ENCODE assay signal across 19 cellular contexts in genomic region chr1:32680642-32681041, GRCh38. TPM values are rescaled to one million over a fixed set of nuclear protein-coding genes. Genes with fewer than 3 reads are reported as not detected.
"Had no signal": no experiment of that assay in that cellular context is flagged by ENCODE, and none has a peak within 500 bp of the region (broad histone marks: within the 10 kb centered on the region; RNA-seq: fewer than 3 reads in every experiment).

No MANE protein-coding gene starts in this region.

- H3K9me3 Mint-ChIP-seq: activated CD4-positive, alpha-beta memory T cell treated with anti-CD3 and anti-CD28 coated beads, Interleukin-2, amount 10 ng/mL, durations not matched to agents 7 days and 5 days; activated naive CD8-positive, alpha-beta T cell treated with anti-CD3 and anti-CD28 coated beads, Interleukin-2, amount 10 ng/mL, durations not matched to agents 7 days and 5 days; central memory CD8-positive, alpha-beta T cell; T-helper 2 cell treated with Interferon-gamma antibody and Interleukin-4, amounts not matched to agents 5 μg/mL and 100 μg/mL, for 36 hours; WTC11 had no signal

- H3K27ac ChIP-seq: brain microvascular endothelial cell, colonic mucosa, right atrium auricular region, thoracic aorta had no signal

- H3K4me3 ChIP-seq: colonic mucosa, prostate gland, right atrium auricular region, smooth muscle cell, thoracic aorta had no signal

- ATAC-seq: WTC11 had no signal

- H3K36me3 ChIP-seq: prostate gland had no signal

- FAIRE-seq: frontal cortex, TTC549 had no signal

- H3K4me2 ChIP-seq: SK-N-SH, smooth muscle cell had no signal

- H3K27me3 Mint-ChIP-seq: activated CD4-positive, alpha-beta memory T cell treated with anti-CD3 and anti-CD28 coated beads, Interleukin-2, amount 10 ng/mL, durations not matched to agents 7 days and 5 days; activated naive CD8-positive, alpha-beta T cell treated with anti-CD3 and anti-CD28 coated beads, Interleukin-2, amount 10 ng/mL, durations not matched to agents 7 days and 5 days; central memory CD8-positive, alpha-beta T cell had no signal

- H3K27me3 ChIP-seq: brain microvascular endothelial cell, colonic mucosa, right atrium auricular region had no signal

- H3K27ac Mint-ChIP-seq: activated CD4-positive, alpha-beta memory T cell treated with anti-CD3 and anti-CD28 coated beads, Interleukin-2, amount 10 ng/mL, durations not matched to agents 7 days and 5 days; activated naive CD8-positive, alpha-beta T cell treated with anti-CD3 and anti-CD28 coated beads, Interleukin-2, amount 10 ng/mL, durations not matched to agents 7 days and 5 days; T-helper 2 cell treated with Interferon-gamma antibody and Interleukin-4, amounts not matched to agents 5 μg/mL and 100 μg/mL, for 36 hours; WTC11 had no signal

- H3K4me1 Mint-ChIP-seq: central memory CD8-positive, alpha-beta T cell; WTC11 had no signal

- H3K9me3 ChIP-seq: colonic mucosa, prostate gland, right atrium auricular region, SK-N-SH, thoracic aorta had no signal

- H3K9ac ChIP-seq: SK-N-SH had no signal

- DNase-seq: activated CD4-positive, alpha-beta memory T cell treated with anti-CD3 and anti-CD28 coated beads, Interleukin-2, amount 10 ng/mL, durations not matched to agents 7 days and 5 days; activated CD4-positive, alpha-beta T cell treated with anti-CD3 and anti-CD28 coated beads for 48 hours; activated gamma-delta T cell; activated naive CD8-positive, alpha-beta T cell treated with anti-CD3 and anti-CD28 coated beads, Interleukin-2, amount 10 ng/mL, durations not matched to agents 7 days and 5 days; brain microvascular endothelial cell; colonic mucosa; erythroblast; SK-N-SH; stimulated activated CD4-positive, alpha-beta T cell treated with anti-CD3 and anti-CD28 coated beads, Interleukin-4, amount 100 ng/mL, for 1 hour had no signal

- H3K4me3 Mint-ChIP-seq: activated CD4-positive, alpha-beta memory T cell treated with anti-CD3 and anti-CD28 coated beads, Interleukin-2, amount 10 ng/mL, durations not matched to agents 7 days and 5 days; activated naive CD8-positive, alpha-beta T cell treated with anti-CD3 and anti-CD28 coated beads, Interleukin-2, amount 10 ng/mL, durations not matched to agents 7 days and 5 days; central memory CD8-positive, alpha-beta T cell; T-helper 2 cell treated with Interferon-gamma antibody and Interleukin-4, amounts not matched to agents 5 μg/mL and 100 μg/mL, for 36 hours; WTC11 had no signal

RNA-seq across cellular contexts. Expression of gene SYNC, which starts 21.9 kb away (rescaled TPM):
- total RNA-seq: activated CD4-positive, alpha-beta memory T cell treated with anti-CD3 and anti-CD28 coated beads, Interleukin-2, amount 10 ng/mL, durations not matched to agents 7 days and 5 days; activated naive CD8-positive, alpha-beta T cell treated with anti-CD3 and anti-CD28 coated beads, Interleukin-2, amount 10 ng/mL, durations not matched to agents 7 days and 5 days had no signal
- polyA plus RNA-seq: neural cell had no signal
